In genomic region chr3:55485208-55485791, GRCh38 we compare ENCODE assay signal across 8 cellular contexts. TPM values are rescaled to one million over a fixed set of nuclear protein-coding genes. Genes with fewer than 3 reads are reported as not detected.
DNase-seq lines count a peak whose midpoint lies in the region; ATAC-seq and TF ChIP-seq lines count a peak whose summit lies in the region.

No MANE protein-coding gene starts in this region.

- peak; percentile 51 to 86 (median 72) for TF ChIP-seq CTCF in heart left ventricle (IDR thresholded peaks at IDR 0.05)

- peaks cover 28% of the 10 kb centered on the region for H3K4me1 Mint-ChIP-seq in activated naive CD4-positive, alpha-beta T cell treated with anti-CD3 and anti-CD28 coated beads for 36 hours (ENCODE audit: low read depth)
- peaks cover 22% of the 10 kb centered on the region for H3K4me1 Mint-ChIP-seq in activated naive CD8-positive, alpha-beta T cell treated with anti-CD3 and anti-CD28 coated beads, Interleukin-2, amount 50 U/mL, for 24 hours

- CTCF ChIA-PET in activated naive CD4-positive, alpha-beta T cell treated with anti-CD3 and anti-CD28 coated beads for 36 hours (lab: Charles Lee): no interaction called here

- no peaks in the 10 kb centered on the region for H3K9me3 Mint-ChIP-seq in activated naive CD4-positive, alpha-beta T cell treated with anti-CD3 and anti-CD28 coated beads for 36 hours
- H3K9me3 Mint-ChIP-seq in activated naive CD8-positive, alpha-beta T cell treated with anti-CD3 and anti-CD28 coated beads, Interleukin-2, amount 50 U/mL, for 24 hours: no peaks in the 10 kb centered on the region

- intact Hi-C loops in activated naive CD4-positive, alpha-beta T cell treated with anti-CD3 and anti-CD28 coated beads for 36 hours (cut with micrococcal nuclease): loop anchor here (1.0 to 5.0 kb wide), 4 partner anchors 262 to 818 kb away; no protein-coding TSS in a partner anchor
- intact Hi-C loops in heart left ventricle (cut with DNase I) (loop anchor here (2.0 to 10.0 kb wide), 13 partner anchors 87 to 770 kb away; no protein-coding TSS in a partner anchor), posterior vena cava (cut with DNase I) (loop anchor here (2.0 to 10.0 kb wide), 4 partner anchors 250 to 766 kb away; no protein-coding TSS in a partner anchor)

- peak overlapping the region in 10 of 12 donors; percentile 2 to 73 (median 61) for H3K27ac ChIP-seq in heart left ventricle

- H3K4me3 ChIP-seq in heart left ventricle: peak overlapping the region; percentile 37 to 92 (median 66)

- H3K27me3 ChIP-seq in heart left ventricle: peaks cover 4 to 90% (median 12%) of the 10 kb centered on the region in 9 donors

- H3K27me3 Mint-ChIP-seq in activated naive CD4-positive, alpha-beta T cell treated with anti-CD3 and anti-CD28 coated beads for 36 hours (ENCODE audit: low read depth): peaks cover 80% of the 10 kb centered on the region
- H3K27me3 Mint-ChIP-seq in activated naive CD8-positive, alpha-beta T cell treated with anti-CD3 and anti-CD28 coated beads, Interleukin-2, amount 50 U/mL, for 24 hours: peaks cover 82% of the 10 kb centered on the region

- H3K9me3 ChIP-seq in heart left ventricle: no peaks in the 10 kb centered on the region

- H3K27ac Mint-ChIP-seq in activated naive CD4-positive, alpha-beta T cell treated with anti-CD3 and anti-CD28 coated beads for 36 hours: no peak overlapping the region
- H3K27ac Mint-ChIP-seq in activated naive CD8-positive, alpha-beta T cell treated with anti-CD3 and anti-CD28 coated beads, Interleukin-2, amount 50 U/mL, for 24 hours: no peak overlapping the region

- DNase-seq in activated naive CD4-positive, alpha-beta T cell treated with anti-CD3 and anti-CD28 coated beads for 36 hours: peak; percentile 59
- DNase-seq in activated naive CD4-positive, alpha-beta T cell treated with anti-CD3 and anti-CD28 coated beads, Interleukin-2, amount 50 U/mL, for 16 hours: no peak
- peak; percentile 40 for DNase-seq in NCI-H345 treated with DMSO at 0.1 percent for 48 hours (lab: John Stamatoyannopoulos, UW; ENCODE audit: unreplicated experiment)
- DNase-seq in activated naive CD8-positive, alpha-beta T cell treated with anti-CD3 and anti-CD28 coated beads, Interleukin-2, amount 50 U/mL, for 24 hours: peak; percentile 64
- DNase-seq in heart left ventricle: peak; percentile 69 to 87 (median 75)
- peak; percentile 93 for DNase-seq in posterior vena cava (ENCODE audit: low spot score)
- DNase-seq in NK-92 treated with Interleukin-12 subunit alpha and Interleukin-12 subunit beta, amount 100 ng/mL, for 24 hours (lab: John Stamatoyannopoulos, UW): no peak

- peaks cover 0 to 71% (median 13%) of the 10 kb centered on the region in 12 donors for H3K4me1 ChIP-seq in heart left ventricle

- no peaks in the 10 kb centered on the region for H3K36me3 ChIP-seq in heart left ventricle

- H3K4me3 Mint-ChIP-seq in activated naive CD4-positive, alpha-beta T cell treated with anti-CD3 and anti-CD28 coated beads for 36 hours: no peak overlapping the region
- H3K4me3 Mint-ChIP-seq in activated naive CD8-positive, alpha-beta T cell treated with anti-CD3 and anti-CD28 coated beads, Interleukin-2, amount 50 U/mL, for 24 hours: no peak overlapping the region

- 5 to 7% (median 6%) methylated on average over 37 to 40 of the region's 40 CpGs for WGBS in heart left ventricle, 4 donors

- peaks cover 2% of the 10 kb centered on the region for H3K36me3 Mint-ChIP-seq in activated naive CD4-positive, alpha-beta T cell treated with anti-CD3 and anti-CD28 coated beads for 36 hours (ENCODE audit: low read depth)
- no peaks in the 10 kb centered on the region for H3K36me3 Mint-ChIP-seq in activated naive CD8-positive, alpha-beta T cell treated with anti-CD3 and anti-CD28 coated beads, Interleukin-2, amount 50 U/mL, for 24 hours (ENCODE audit: low read depth)

- TF ChIP-seq POLR2A in heart left ventricle (IDR thresholded peaks at IDR 0.05): no peak

- ATAC-seq in HG02885 (IDR thresholded peaks at IDR 0.05; ENCODE audit: poor library complexity, unreplicated experiment) (peak; percentile 72), heart left ventricle (peak; percentile 64 to 83 (median 83))
- ATAC-seq in activated naive CD8-positive, alpha-beta T cell treated with anti-CD3 and anti-CD28 coated beads, Interleukin-2, amount 50 U/mL, for 24 hours: no peak

RNA-seq across cellular contexts. Expression of gene WNT5A, which starts 1.8 kb away (rescaled TPM):
- not detected for total RNA-seq in activated naive CD4-positive, alpha-beta T cell treated with anti-CD3 and anti-CD28 coated beads for 36 hours
- 1 to 10 TPM; 2.3 to 7.4 (median 3.4) TPM for total RNA-seq in heart left ventricle
- 1 to 10 TPM in 1 of 2 donors, under 1 TPM in 1; 0.35 to 1.1 TPM for polyA plus RNA-seq in heart left ventricle
- total RNA-seq in posterior vena cava: 1 to 10 TPM; 2.2 to 6.7 TPM

Comparison
In these comparisons a context has a peak if more than half of its experiments do, and no peak if none do; other contexts are left out.
1. DNase-seq: peak in activated naive CD4-positive, alpha-beta T cell treated with anti-CD3 and anti-CD28 coated beads for 36 hours (single experiment), NCI-H345 treated with DMSO at 0.1 percent for 48 hours (single experiment), activated naive CD8-positive, alpha-beta T cell treated with anti-CD3 and anti-CD28 coated beads, Interleukin-2, amount 50 U/mL, for 24 hours (single experiment), heart left ventricle (5 of 5) and posterior vena cava (single experiment); none in activated naive CD4-positive, alpha-beta T cell treated with anti-CD3 and anti-CD28 coated beads, Interleukin-2, amount 50 U/mL, for 16 hours (single experiment) and NK-92 treated with Interleukin-12 subunit alpha and Interleukin-12 subunit beta, amount 100 ng/mL, for 24 hours (single experiment).